16 cellular contexts compared by ENCODE assay signal in genomic region chr1:183808296-183809027, GRCh38. TPM values are rescaled to one million over a fixed set of nuclear protein-coding genes. Genes with fewer than 3 reads are reported as not detected.
A peak's percentile ranks its signal among the peaks of the same experiment; 100 is the strongest.
DNase-seq lines count a peak whose midpoint lies in the region; ATAC-seq, FAIRE-seq and TF ChIP-seq lines count a peak whose summit lies in the region.
"Had no signal": no experiment of that assay in that cellular context is flagged by ENCODE, and none has a peak within 500 bp of the region (broad histone marks: within the 10 kb centered on the region; RNA-seq: fewer than 3 reads in every experiment).

No MANE protein-coding gene starts in this region.

- H3K36me3 Mint-ChIP-seq in neural crest cell (ENCODE audit: low read depth): peaks cover 7% of the 10 kb centered on the region

- H3K36me3 ChIP-seq in BLaER1 (peaks cover 48% of the 10 kb centered on the region), HUES64 (ENCODE audit: insufficient read depth, low read length) (no peaks in the 10 kb centered on the region; the same call in 1 of the 2 replicates), H1 (ENCODE audit: control insufficient read depth in 2 of 4, insufficient read depth in 4 of 4, low read length in 3 of 4) (no peaks in the 10 kb centered on the region)
- H3K36me3 ChIP-seq: tibial artery had no signal

- H3K9ac ChIP-seq in BLaER1 (no peak overlapping the region), HUES64 (ENCODE audit: low read depth, low read length) (no peak overlapping the region; the same call in 1 of the 2 replicates), H1 (replicated peaks in 1 of 4; ENCODE audit: extremely low read depth in 1 of 4, low read depth in 3 of 4, low read length in 3 of 4) (no peak overlapping the region)

- H3K4me2 ChIP-seq in BLaER1: peak overlapping the region; percentile 91
- no peak overlapping the region for H3K4me2 ChIP-seq in H1 (ENCODE audit: insufficient read depth in 1 of 2, low read depth in 2 of 2, low read length in 2 of 2)

- no peak overlapping the region for H2BK120ac ChIP-seq in H1 (replicated peaks; ENCODE audit: low read depth, low read length)

- no peaks in the 10 kb centered on the region for H3K9me3 Mint-ChIP-seq in neural crest cell
- H3K9me3 Mint-ChIP-seq: T-cell had no signal

- H4K20me1 ChIP-seq in BLaER1: peaks cover 40% of the 10 kb centered on the region
- no peaks in the 10 kb centered on the region for H4K20me1 ChIP-seq in H1 (replicated peaks in 1 of 2; ENCODE audit: control insufficient read depth in 1 of 2, insufficient read depth in 2 of 2, low read length in 2 of 2)

- no peak overlapping the region for H3K18ac ChIP-seq in H1 (ENCODE audit: extremely low read depth, low read length)

- no peak for TF ChIP-seq POLR2A in H1 (IDR thresholded peaks at IDR 0.05; ENCODE audit: control extremely low read depth in 1 of 2, low read depth in 2 of 2, low read length in 2 of 2)

- no peaks in the 10 kb centered on the region for H3K79me2 ChIP-seq in H1 (ENCODE audit: control insufficient read depth in 1 of 2, insufficient read depth in 2 of 2, low read length in 2 of 2)

- H3K9me3 ChIP-seq in BLaER1 (no peaks in the 10 kb centered on the region), HUES64 (ENCODE audit: insufficient read depth, low read depth, low read length) (no peaks in the 10 kb centered on the region), H1 (ENCODE audit: insufficient read depth in 2 of 2, low read depth in 1 of 2, low read length in 1 of 2) (no peaks in the 10 kb centered on the region)
- H3K9me3 ChIP-seq: tibial artery had no signal

- no peak for TF ChIP-seq EP300 in H1 (IDR thresholded peaks at IDR 0.05; ENCODE audit: borderline replicate concordance in 1 of 2, low read depth in 2 of 2, low read length in 2 of 2)

- no peak for TF ChIP-seq CTCF in H1 (IDR thresholded peaks at IDR 0.05; ENCODE audit: control extremely low read depth in 1 of 3, insufficient read depth in 1 of 3, low read depth in 1 of 3, low read length in 3 of 3)
- TF ChIP-seq CTCF in neural crest cell (conservative IDR thresholded peaks at IDR 0.05): no peak

- H3K27ac ChIP-seq in BLaER1: 0 out of 2 replicates have a peak overlapping the region, but pooled peaks have one; percentile 33
- H3K27ac ChIP-seq in HUES64 (ENCODE audit: low read depth, low read length): peak overlapping the region; percentile 52; the same call in 1 of the 2 replicates
- no peak overlapping the region for H3K27ac ChIP-seq in H1 (ENCODE audit: low read depth, low read length)
- H3K27ac ChIP-seq: tibial artery had no signal

- H3K79me1 ChIP-seq in H1 (ENCODE audit: low read depth, low read length): no peaks in the 10 kb centered on the region

- H2AK5ac ChIP-seq in H1 (ENCODE audit: low read depth, low read length): no peak overlapping the region

- CTCF ChIA-PET in H1 (lab: Charles Lee; ENCODE audit: partially characterized antibody): interaction anchor here (0.6 to 2.1 kb wide), 3 partner anchors 9 to 546 kb away, joined by 4 to 8 read pairs (median 5); no protein-coding TSS in a partner anchor

- H3K4me1 ChIP-seq in BLaER1: peaks cover 81% of the 10 kb centered on the region
- peaks cover 66% of the 10 kb centered on the region for H3K4me1 ChIP-seq in HUES64 (ENCODE audit: insufficient read depth, low read length)
- peaks cover 0 to 11% (median 6%) of the 10 kb centered on the region in 4 experiments; a peak in 5 of 7 replicates for H3K4me1 ChIP-seq in H1 (replicated peaks in 1 of 4; ENCODE audit: control insufficient read depth in 3 of 4, insufficient read depth in 4 of 4, low read length in 3 of 4)

- H3K56ac ChIP-seq in H1 (replicated peaks; ENCODE audit: insufficient read length, low read depth, low read length): no peak overlapping the region

- H3K23me2 ChIP-seq in H1 (ENCODE audit: low read depth, low read length): peaks cover 6% of the 10 kb centered on the region; the same call in 1 of the 2 replicates

- DNase-seq in H1 (ENCODE audit: low read depth in 1 of 2, low spot score in 2 of 2) (no peak), neural crest cell (ENCODE audit: low read depth, low spot score) (no peak), left lobe of liver (ENCODE audit: low spot score) (no peak), NCI-H510A treated with DMSO at 0.1 percent for 48 hours (lab: John Stamatoyannopoulos, UW) (no peak), NCI-H1048 (lab: John Stamatoyannopoulos, UW) (no peak)
- DNase-seq in central memory CD4-positive, alpha-beta T cell: no peak
- DNase-seq: activated CD4-positive, CD25-positive, alpha-beta regulatory T cell treated with anti-CD3 and anti-CD28 coated beads, Interleukin-2, amount 50 U/mL, for 72 hours; activated T-cell treated with anti-CD3 and anti-CD28 coated beads, Interleukin-2, amount 50 U/mL, for 24 hours; anterior cingulate cortex; effector memory CD4-positive, alpha-beta T cell; head of caudate nucleus; left cardiac atrium; T-cell; tibial artery had no signal

- no peak for FAIRE-seq in H1 (lab: Jason Lieb, UNC)

- TF ChIP-seq RAD21 in H1 (IDR thresholded peaks at IDR 0.05 in 1 of 2, conservative IDR thresholded peaks at IDR 0.05 in 1 of 2; ENCODE audit: low read depth in 2 of 2, low read length in 2 of 2): no peak

- no peak overlapping the region for H4K5ac ChIP-seq in H1 (ENCODE audit: insufficient read length, low read depth, low read length)

- H3K27ac Mint-ChIP-seq in neural crest cell (ENCODE audit: unreplicated experiment): no peak overlapping the region
- H3K27ac Mint-ChIP-seq: activated T-cell treated with anti-CD3 and anti-CD28 coated beads, Interleukin-2, amount 50 U/mL, for 24 hours; T-cell had no signal

- no peak overlapping the region for H2BK15ac ChIP-seq in H1 (ENCODE audit: low read length)

- POLR2A ChIA-PET in H1 (lab: Charles Lee; ENCODE audit: partially characterized antibody): no interaction called here

- ATAC-seq in left lobe of liver: no peak
- ATAC-seq: left cardiac atrium, T-cell had no signal

- H3K4me1 Mint-ChIP-seq in neural crest cell: peaks cover 65% of the 10 kb centered on the region

- no peak overlapping the region for H2BK20ac ChIP-seq in H1 (ENCODE audit: low read length)

- no peak overlapping the region for H3K4ac ChIP-seq in H1 (replicated peaks; ENCODE audit: insufficient read length, low read depth, low read length)

- H2AFZ ChIP-seq in H1 (ENCODE audit: low read length): no peak overlapping the region

- H3K23ac ChIP-seq in H1 (ENCODE audit: insufficient read length): no peak overlapping the region

- H3K4me3 ChIP-seq in BLaER1 (peak overlapping the region; percentile 75; the same call in 1 of the 2 replicates), HUES64 (ENCODE audit: low read length) (peak overlapping the region; percentile 63; the same call in 1 of the 2 replicates), H1 (ENCODE audit: extremely low read depth in 1 of 4, insufficient read depth in 2 of 4, low read depth in 3 of 4, low read length in 4 of 4) (no peak overlapping the region)

- H2BK5ac ChIP-seq in H1 (ENCODE audit: low read depth, low read length): no peak overlapping the region

- no peak overlapping the region for H4K8ac ChIP-seq in H1 (ENCODE audit: extremely low read depth, insufficient read depth, low read length)

- no peak overlapping the region for H2BK12ac ChIP-seq in H1 (ENCODE audit: low read depth, low read length)

- no peak overlapping the region for H3K14ac ChIP-seq in H1 (ENCODE audit: insufficient read length)

- H4K91ac ChIP-seq in H1 (replicated peaks; ENCODE audit: insufficient read length, low read length): no peak overlapping the region

- H3K27me3 ChIP-seq in BLaER1 (no peaks in the 10 kb centered on the region), HUES64 (ENCODE audit: insufficient read depth, low read length) (peaks cover 23% of the 10 kb centered on the region), H1 (replicated peaks in 1 of 4; ENCODE audit: control insufficient read depth in 3 of 4, extremely low read depth in 1 of 4, insufficient read depth in 3 of 4, low read length in 3 of 4) (peaks cover 0 to 13% (median 6%) of the 10 kb centered on the region in 4 experiments; a peak in 4 of 7 replicates)
- H3K27me3 ChIP-seq: tibial artery had no signal

- H3K4me3 Mint-ChIP-seq in neural crest cell: peak overlapping the region; percentile 68
- H3K4me3 Mint-ChIP-seq: activated T-cell treated with anti-CD3 and anti-CD28 coated beads, Interleukin-2, amount 50 U/mL, for 24 hours; T-cell had no signal

- WGBS in HUES64: 65% methylated on average over 2 of the region's 2 CpGs
- WGBS in H1 (ENCODE audit: extremely low coverage in 1 of 2, insufficient coverage in 1 of 2, insufficient read length in 1 of 2, insufficient replicate concordance in 2 of 2, low coverage in 1 of 2, low lambda C conversion rate in 2 of 2, missing lambda C conversion rate in 1 of 2), 2 experiments: 85% methylated on average over 2 of the region's 2 CpGs; no CpG with 5 or more reads in 1 of the 2 experiments

- no peaks in the 10 kb centered on the region for H3K27me3 Mint-ChIP-seq in neural crest cell (ENCODE audit: low read depth)

TF ChIP-seq in H1, 55 proteins besides CTCF, POLR2A, EP300 and RAD21:
- 0 out of 2 replicates have a peak, but pooled peaks have one; percentile 14 for TF ChIP-seq KDM1A (IDR thresholded peaks at IDR 0.05; ENCODE audit: borderline replicate concordance, low read length)
- TF ChIP-seq TBP (IDR thresholded peaks at IDR 0.05; ENCODE audit: low read depth, low read length): no peak
- no peak for TF ChIP-seq CBX5 (IDR thresholded peaks at IDR 0.05; ENCODE audit: low read depth, low read length)
- TF ChIP-seq GABPA (IDR thresholded peaks at IDR 0.05; ENCODE audit: borderline replicate concordance, insufficient read depth, low read length): no peak

RNA-seq across cellular contexts. Expression of gene RGL1, which starts 3.5 kb away (rescaled TPM):
- polyA plus RNA-seq in HUES64 (2013, experiment 1 of 2): 5.1 TPM
- polyA plus RNA-seq in HUES64 (2013, experiment 2 of 2): 7.1 TPM
- 2.4 TPM in 2 replicates for total RNA-seq in H1 (2021; fragmentation: NEBNext Ultra II Directional; extraction: Animal tissue kit (Norgen Biotek cat#: 25700))
- polyA plus RNA-seq in H1 (2011; rRNA removed): 0.91 and 0.98 TPM in 2 replicates
- 1.3 TPM for polyA plus RNA-seq in H1 (2011; cell fraction: cytosol; rRNA removed)
- polyA plus RNA-seq in H1 (2011; cell fraction: nucleus; rRNA removed): 2.2 TPM
- polyA plus RNA-seq in H1 (2012, experiment 1 of 2): 1.2 to 1.9 TPM (median 1.3 TPM) in 4 replicates
- polyA plus RNA-seq in H1 (2012, experiment 2 of 2): 0.17 TPM
- 1.8 TPM for polyA plus RNA-seq in H1 (2013, experiment 1 of 2)
- 1.8 TPM for polyA plus RNA-seq in H1 (2013, experiment 2 of 2)
- 1.6 and 2.4 TPM in 2 replicates for polyA minus RNA-seq in H1 (2011; rRNA and poly(A)+ RNA removed)
- 0.81 TPM for polyA minus RNA-seq in H1 (2011; cell fraction: cytosol; rRNA and poly(A)+ RNA removed)
- 3.7 TPM for polyA minus RNA-seq in H1 (2011; cell fraction: nucleus; rRNA and poly(A)+ RNA removed)
- total RNA-seq in neural crest cell (13.3 and 13.6 TPM in 2 replicates), left lobe of liver (5.9 TPM)

Comparison
In these comparisons a context has a peak if more than half of its experiments do, and no peak if none do; other contexts are left out.
1. H3K4me3 ChIP-seq: peak in BLaER1 (single experiment) and HUES64 (single experiment); none in H1 (0 of 4).